In genomic region chr16:5454349-5454748, GRCh38 we compare ENCODE assay signal across 4 cellular contexts.
TF ChIP-seq lines count a peak whose summit lies in the region.

No MANE protein-coding gene starts in this region.

TF ChIP-seq in HepG2, 621 proteins besides CTCF, POLR2A, EP300 and RAD21:
- no peak for TF ChIP-seq ZSCAN9 (CRISPR knock-in tag; IDR thresholded peaks at IDR 0.05; ENCODE audit: borderline replicate concordance)
- TF ChIP-seq U2AF2 (IDR thresholded peaks at IDR 0.05; ENCODE audit: low read depth, low read length), result 0 out of 2 replicates have a peak, but pooled peaks have one; percentile 49
- TF ChIP-seq SRSF9 (IDR thresholded peaks at IDR 0.05; ENCODE audit: borderline replicate concordance, insufficient read depth, low read depth, low read length, poor library complexity, severe bottlenecking), result peak; percentile 83
- TF ChIP-seq ZBTB3 (CRISPR knock-in tag; IDR thresholded peaks at IDR 0.05; ENCODE audit: borderline replicate concordance, low read depth), result no peak

TF ChIP-seq in HEK293, 187 proteins besides CTCF, POLR2A, EP300 and RAD21:
- no peak for TF ChIP-seq SP2 (tag by site-specific recombination; IDR thresholded peaks at IDR 0.05)
- 0 out of 2 replicates have a peak, but pooled peaks have one; percentile 45 for TF ChIP-seq ZNF10 (tag by site-specific recombination; IDR thresholded peaks at IDR 0.05)
TF ChIP-seq in HEK293: peak in this region for 1.

TF ChIP-seq in WTC11, 78 proteins besides CTCF, POLR2A, EP300 and RAD21:
- no peak for TF ChIP-seq ZNF317 (CRISPR knock-in tag; IDR thresholded peaks at IDR 0.05; ENCODE audit: borderline replicate concordance, low read depth)
- TF ChIP-seq, protein P1, sequence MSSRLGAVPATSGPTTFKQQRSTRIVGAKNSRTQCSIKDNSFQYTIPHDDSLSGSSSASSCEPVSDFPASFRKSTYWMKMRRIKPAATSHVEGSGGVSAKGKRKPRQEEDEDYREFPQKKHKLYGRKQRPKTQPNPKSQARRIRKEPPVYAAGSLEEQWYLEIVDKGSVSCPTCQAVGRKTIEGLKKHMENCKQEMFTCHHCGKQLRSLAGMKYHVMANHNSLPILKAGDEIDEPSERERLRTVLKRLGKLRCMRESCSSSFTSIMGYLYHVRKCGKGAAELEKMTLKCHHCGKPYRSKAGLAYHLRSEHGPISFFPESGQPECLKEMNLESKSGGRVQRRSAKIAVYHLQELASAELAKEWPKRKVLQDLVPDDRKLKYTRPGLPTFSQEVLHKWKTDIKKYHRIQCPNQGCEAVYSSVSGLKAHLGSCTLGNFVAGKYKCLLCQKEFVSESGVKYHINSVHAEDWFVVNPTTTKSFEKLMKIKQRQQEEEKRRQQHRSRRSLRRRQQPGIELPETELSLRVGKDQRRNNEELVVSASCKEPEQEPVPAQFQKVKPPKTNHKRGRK (CRISPR knock-in tag; IDR thresholded peaks at IDR 0.05; ENCODE audit: borderline replicate concordance), result peak; percentile 62; the same call in 1 of the 2 replicates

TF ChIP-seq in K562, 482 proteins besides CTCF, POLR2A, EP300 and RAD21:
- TF ChIP-seq ZNF134 (CRISPR knock-in tag; conservative IDR thresholded peaks at IDR 0.05) (peak; percentile 88), PKNOX1 (IDR thresholded peaks at IDR 0.05) (no peak)
